ENCODE assay signal across 1 cellular context in genomic region chr4:173685761-173686260, GRCh38.
TF ChIP-seq lines count a peak whose summit lies in the region.

No MANE protein-coding gene starts in this region.

TF ChIP-seq in SK-N-SH treated with all-trans-retinoic acid at 6 μM for 48 hours, 23 proteins besides CTCF, POLR2A, EP300 and RAD21 (continued from another document):
- TF ChIP-seq PPARA (CRISPR knock-in tag; IDR thresholded peaks at IDR 0.05; ENCODE audit: borderline replicate concordance), result no peak
